2 cellular contexts compared by ENCODE assay signal in genomic region chr20:64048402-64049044, GRCh38.
TF ChIP-seq lines count a peak whose summit lies in the region.

No MANE protein-coding gene starts in this region.

TF ChIP-seq in endothelial cell of umbilical vein, 7 proteins besides CTCF, POLR2A, EP300 and RAD21:
- TF ChIP-seq MYC (IDR thresholded peaks at IDR 0.05; ENCODE audit: low read depth, low read length) (no peak), MAX (IDR thresholded peaks at IDR 0.05; ENCODE audit: insufficient read depth, insufficient read length) (no peak), JUN (IDR thresholded peaks at IDR 0.05; ENCODE audit: borderline replicate concordance, insufficient read depth, insufficient read length, low read depth) (no peak), POLR2AphosphoS5 (IDR thresholded peaks at IDR 0.05; ENCODE audit: insufficient read depth, low read depth, low read length) (peak; percentile 11), EZH2 (IDR thresholded peaks at IDR 0.05; ENCODE audit: borderline replicate concordance, low read depth, low read length, severe bottlenecking) (no peak), GATA2 (IDR thresholded peaks at IDR 0.05; ENCODE audit: insufficient read depth, insufficient read length, low read depth, low read length) (no peak)

TF ChIP-seq in neural cell, 6 proteins besides CTCF, POLR2A, EP300 and RAD21:
- TF ChIP-seq SMC3 (conservative IDR thresholded peaks at IDR 0.05; ENCODE audit: poor library complexity) (no peak), POLR2AphosphoS5 (IDR thresholded peaks at IDR 0.05) (no peak), MXI1 (conservative IDR thresholded peaks at IDR 0.05; ENCODE audit: poor library complexity, severe bottlenecking) (no peak), TAF1 (IDR thresholded peaks at IDR 0.05; ENCODE audit: low read depth) (no peak), EZH2 (IDR thresholded peaks at IDR 0.05; ENCODE audit: borderline replicate concordance, insufficient read depth, low read length, poor library complexity, severe bottlenecking) (no peak), REST (IDR thresholded peaks at IDR 0.05; ENCODE audit: borderline replicate concordance) (no peak)
